Comparison of ENCODE assay signal across 20 cellular contexts in the genomic region with DNA sequence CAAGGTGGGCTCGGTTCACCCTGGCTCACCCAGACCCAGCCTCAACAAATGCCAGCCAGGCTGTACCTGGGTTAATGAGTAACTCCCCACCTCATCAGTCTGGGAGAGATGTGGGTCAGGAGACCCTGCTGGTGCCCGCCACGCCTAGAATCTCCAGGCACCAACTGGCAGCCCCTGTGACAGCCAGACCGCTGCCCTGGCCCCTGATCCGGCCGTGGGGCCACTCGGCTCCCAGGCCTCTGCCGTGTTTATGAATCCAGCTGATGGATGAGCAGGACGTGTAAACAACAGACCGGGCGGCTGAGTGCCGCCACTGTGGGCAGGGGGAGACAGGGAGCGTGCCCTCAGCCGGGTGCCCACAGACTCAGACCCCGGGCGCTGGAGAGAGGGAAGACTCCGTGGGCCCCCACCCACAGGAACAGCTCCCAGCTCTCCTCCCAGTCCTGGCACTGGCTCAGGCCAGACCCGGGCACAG. TPM values are rescaled to one million over a fixed set of nuclear protein-coding genes. Genes with fewer than 3 reads are reported as not detected.
DNase-seq lines count a peak whose midpoint lies in the region; ATAC-seq, FAIRE-seq and TF ChIP-seq lines count a peak whose summit lies in the region.
"Had no signal": no experiment of that assay in that cellular context is flagged by ENCODE, and none has a peak within 500 bp of the region (broad histone marks: within the 10 kb centered on the region; RNA-seq: fewer than 3 reads in every experiment).

No MANE protein-coding gene starts in this region.

- H3K27me3 ChIP-seq in IMR-90 (ENCODE audit: control insufficient read depth, insufficient read depth, low read length) = no peaks in the 10 kb centered on the region; the same call in 1 of the 2 replicates
- peaks cover 0 to 26% of the 10 kb centered on the region in 2 experiments for H3K27me3 ChIP-seq in mesenchymal stem cell (ENCODE audit: control insufficient read depth in 1 of 2, insufficient read depth in 1 of 2, low read length in 2 of 2)
- no peaks in the 10 kb centered on the region for H3K27me3 ChIP-seq in prostate gland (replicated peaks; ENCODE audit: insufficient read depth)
- H3K27me3 ChIP-seq: SJCRH30 had no signal

- H2AK9ac ChIP-seq in IMR-90 (replicated peaks; ENCODE audit: low read depth, low read length, poor library complexity) = peak overlapping the region; percentile 25

- H2BK15ac ChIP-seq in IMR-90 (ENCODE audit: low read depth, low read length) (no peak overlapping the region), mesenchymal stem cell (ENCODE audit: low read depth, poor library complexity, severe bottlenecking) (no peak overlapping the region)

- H3K56ac ChIP-seq in IMR-90 (ENCODE audit: extremely low read depth, insufficient read depth, low read length) = no peak overlapping the region

- BruUV-seq in IMR-90 (replicated peaks; lab: Mats Ljungman, UMichigan) = no TSS peak

- H3K4me3 ChIP-seq in IMR-90 (ENCODE audit: insufficient read depth, low read depth, low read length) (no peak overlapping the region), kidney (ENCODE audit: low read length in 2 of 2) (no peak overlapping the region), mesenchymal stem cell (ENCODE audit: insufficient read depth in 1 of 2, low read depth in 1 of 2, low read length in 2 of 2) (no peak overlapping the region), prostate gland (no peak overlapping the region)
- H3K4me3 ChIP-seq: A549, SJCRH30 had no signal

- H3K18ac ChIP-seq in IMR-90 (ENCODE audit: low read depth, low read length) (no peak overlapping the region), mesenchymal stem cell (ENCODE audit: low read depth in 1 of 2, low read length in 2 of 2) (no peak overlapping the region)

- no peaks in the 10 kb centered on the region for H3K79me1 ChIP-seq in IMR-90 (ENCODE audit: low read depth in 1 of 2, low read length in 2 of 2)
- no peaks in the 10 kb centered on the region for H3K79me1 ChIP-seq in mesenchymal stem cell (replicated peaks; ENCODE audit: low read length, poor library complexity, severe bottlenecking)

- in situ Hi-C loops in IMR-90 (cut with MboI; ENCODE audit: low sequenced_read_pairs) = no loop called here

- dilution Hi-C loops in IMR-90 (cut with HindIII; ENCODE audit: low sequenced_read_pairs, unreplicated experiment) = no loop called here

- FAIRE-seq in kidney (lab: Jason Lieb, UNC) = no peak
- FAIRE-seq: A549, D721Med, GM19239, H54 had no signal

- TF ChIP-seq POLR2A in IMR-90 (IDR thresholded peaks at IDR 0.05; ENCODE audit: low read depth, low read length) = no peak
- TF ChIP-seq POLR2A in prostate gland (IDR thresholded peaks at IDR 0.05) = no peak

- no peak overlapping the region for H2BK12ac ChIP-seq in mesenchymal stem cell (ENCODE audit: low read length in 2 of 2)

- POLR2A ChIA-PET in IMR-90 (lab: Charles Lee; ENCODE audit: unreplicated experiment) = no interaction called here

- H3K14ac ChIP-seq in IMR-90 (replicated peaks; ENCODE audit: low read depth, low read length) = no peak overlapping the region
- H3K14ac ChIP-seq in mesenchymal stem cell (ENCODE audit: low read length in 2 of 2) = no peak overlapping the region

- WGBS in IMR-90 (ENCODE audit: extremely low coverage in 2 of 2, insufficient read length in 1 of 2), 2 experiments = 34% methylated on average over 15 of the region's 18 CpGs; no CpG with 5 or more reads in 1 of the 2 experiments
- WGBS in mesenchymal stem cell = 77% methylated on average over 18 of the region's 18 CpGs
- 72% methylated on average over 8 of the region's 18 CpGs for WGBS in prostate gland

- H3K4me2 ChIP-seq in IMR-90 (ENCODE audit: low read depth, low read length) (no peak overlapping the region), mesenchymal stem cell (ENCODE audit: low read length, poor library complexity, severe bottlenecking) (no peak overlapping the region)
- H3K4me2 ChIP-seq: A549 had no signal

- CTCF ChIA-PET in IMR-90 (lab: Yijun Ruan, JAX) = no interaction called here

- no peak overlapping the region for H4K5ac ChIP-seq in IMR-90 (ENCODE audit: low read depth, low read length)

- H3K36me3 ChIP-seq in IMR-90 (ENCODE audit: control insufficient read depth, insufficient read depth, low read length) = no peaks in the 10 kb centered on the region
- H3K36me3 ChIP-seq in kidney (ENCODE audit: control insufficient read depth in 1 of 2, insufficient read depth in 2 of 2, low read length in 2 of 2) = no peaks in the 10 kb centered on the region
- H3K36me3 ChIP-seq in mesenchymal stem cell (ENCODE audit: control insufficient read depth in 1 of 2, insufficient read depth in 2 of 2, low read depth in 1 of 2, low read length in 2 of 2) = peaks cover 0 to 11% of the 10 kb centered on the region in 2 experiments
- H3K36me3 ChIP-seq in prostate gland = no peaks in the 10 kb centered on the region
- H3K36me3 ChIP-seq: SJCRH30 had no signal

- intact Hi-C loops in IMR-90 (cut with micrococcal nuclease) = no loop called here
- intact Hi-C loops in kidney (cut with DNase I) = no loop called here
- intact Hi-C loops in prostate gland (cut with DNase I) = no loop called here

- H3K9me3 ChIP-seq in IMR-90 (ENCODE audit: control insufficient read depth, insufficient read depth, low read length) = peaks cover 3% of the 10 kb centered on the region
- H3K9me3 ChIP-seq in kidney (ENCODE audit: control insufficient read depth in 1 of 2, low read length in 2 of 2) = no peaks in the 10 kb centered on the region
- H3K9me3 ChIP-seq in mesenchymal stem cell (ENCODE audit: control insufficient read depth, low read length) = peaks cover 4% of the 10 kb centered on the region
- H3K9me3 ChIP-seq in prostate gland = no peaks in the 10 kb centered on the region
- H3K9me3 ChIP-seq: A549, SJCRH30 had no signal

- no peak overlapping the region for H3K9ac ChIP-seq in IMR-90 (ENCODE audit: low read depth, low read length)
- H3K9ac ChIP-seq in kidney (ENCODE audit: low read length in 2 of 2) = peak overlapping the region in 1 of 2 donors; percentile 61
- no peak overlapping the region for H3K9ac ChIP-seq in mesenchymal stem cell (ENCODE audit: low read length)

- no peak overlapping the region for H4K8ac ChIP-seq in IMR-90 (ENCODE audit: low read depth in 2 of 2, low read length in 2 of 2)
- H4K8ac ChIP-seq in mesenchymal stem cell (ENCODE audit: low read length) = peak overlapping the region; percentile 2

- no peak for TF ChIP-seq RAD21 in IMR-90 (IDR thresholded peaks at IDR 0.05; ENCODE audit: low read length)

- H3K4me1 ChIP-seq in IMR-90 (ENCODE audit: control insufficient read depth, insufficient read depth, low read length) (peaks cover 2% of the 10 kb centered on the region; the same call in 1 of the 2 replicates), kidney (ENCODE audit: control insufficient read depth in 1 of 2, insufficient read depth in 1 of 2, low read depth in 1 of 2, low read length in 2 of 2) (peaks cover 0 to 14% of the 10 kb centered on the region in 2 donors), mesenchymal stem cell (ENCODE audit: control insufficient read depth, insufficient read depth, low read depth, low read length) (peaks cover 11% of the 10 kb centered on the region), prostate gland (replicated peaks) (no peaks in the 10 kb centered on the region)
- H3K4me1 ChIP-seq: A549, SJCRH30 had no signal

- no peak overlapping the region for H3K27ac ChIP-seq in IMR-90 (ENCODE audit: insufficient read depth, low read length)
- H3K27ac ChIP-seq in kidney (ENCODE audit: low read depth in 2 of 2, low read length in 2 of 2) = no peak overlapping the region
- H3K27ac ChIP-seq in mesenchymal stem cell (ENCODE audit: low read length, poor library complexity, severe bottlenecking) = no peak overlapping the region
- no peak overlapping the region for H3K27ac ChIP-seq in prostate gland
- H3K27ac ChIP-seq: SJCRH30 had no signal

- H3K23ac ChIP-seq in IMR-90 (ENCODE audit: low read depth, low read length) (no peak overlapping the region), mesenchymal stem cell (ENCODE audit: low read length in 2 of 2) (no peak overlapping the region)

- DNase-seq in IMR-90 (no peak), kidney (peak; percentile 70), mesenchymal stem cell (no peak), renal cortical epithelial cell (ENCODE audit: low read depth) (peak; percentile 57), GM20000 (ENCODE audit: low spot score) (no peak), prostate gland (ENCODE audit: low spot score) (no peak)
- DNase-seq in activated CD4-positive, alpha-beta T cell treated with anti-CD3 and anti-CD28 coated beads, Interleukin-2, amount 50 U/mL, for 48 hours = no peak
- DNase-seq: DMS79; KG1; NCI-H1092; NCI-H1436 treated with DMSO at 0.1 percent for 48 hours; NCI-H1930; NCI-H748 treated with DMSO at 0.1 percent for 48 hours; NK-92 treated with Interleukin-12 subunit alpha and Interleukin-12 subunit beta, amount 100 ng/mL, for 24 hours; SJCRH30 had no signal

- H4K91ac ChIP-seq in IMR-90 (ENCODE audit: insufficient read depth, low read depth, low read length) (no peak overlapping the region), mesenchymal stem cell (ENCODE audit: low read length) (no peak overlapping the region)

- no peak overlapping the region for H2AK5ac ChIP-seq in IMR-90 (ENCODE audit: low read depth, low read length)
- peak overlapping the region; percentile 65 for H2AK5ac ChIP-seq in mesenchymal stem cell (ENCODE audit: low read length, severe bottlenecking)

- H2BK5ac ChIP-seq in IMR-90 (ENCODE audit: low read depth, low read length, poor library complexity, severe bottlenecking) = no peak overlapping the region
- H2BK5ac ChIP-seq in mesenchymal stem cell (ENCODE audit: low read depth, low read length, poor library complexity, severe bottlenecking) = no peak overlapping the region

- TF ChIP-seq CTCF in IMR-90 (conservative IDR thresholded peaks at IDR 0.05; ENCODE audit: low read depth, low read length) = no peak
- TF ChIP-seq CTCF in kidney (IDR thresholded peaks at IDR 0.05; ENCODE audit: borderline replicate concordance, extremely low read depth, insufficient read depth) = no peak
- no peak for TF ChIP-seq CTCF in GM20000 (IDR thresholded peaks at IDR 0.05; ENCODE audit: extremely low read depth, missing control alignments)
- TF ChIP-seq CTCF in prostate gland (IDR thresholded peaks at IDR 0.05) = no peak

- no peak overlapping the region for H2BK20ac ChIP-seq in IMR-90 (ENCODE audit: low read depth, low read length)

- H4K20me1 ChIP-seq in IMR-90 (ENCODE audit: insufficient read depth, low read length) = no peaks in the 10 kb centered on the region

- H2AFZ ChIP-seq in IMR-90 (replicated peaks; ENCODE audit: low read length, poor library complexity) (peak overlapping the region; percentile 49), mesenchymal stem cell (ENCODE audit: low read depth, low read length) (no peak overlapping the region)

- no peaks in the 10 kb centered on the region for H3K9me1 ChIP-seq in IMR-90 (ENCODE audit: insufficient read depth, low read length)

- H3K4ac ChIP-seq in IMR-90 (ENCODE audit: low read depth, low read length) (no peak overlapping the region), mesenchymal stem cell (ENCODE audit: low read depth in 1 of 2, low read length in 2 of 2) (no peak overlapping the region)

- H2BK120ac ChIP-seq in IMR-90 (ENCODE audit: low read depth, low read length) (no peak overlapping the region), mesenchymal stem cell (ENCODE audit: low read depth, low read length) (no peak overlapping the region)

- ATAC-seq in IMR-90 (ENCODE audit: low read depth) = no peak; the same call in 1 of the 2 replicates
- ATAC-seq in HG03432 (IDR thresholded peaks at IDR 0.05; ENCODE audit: unreplicated experiment) = no peak
- ATAC-seq: A549 had no signal

RNA-seq across cellular contexts. Expression of gene PDGFA, which starts 34.0 kb away (rescaled TPM):
- total RNA-seq in IMR-90 (2012; rRNA removed) (3.8 and 4.7 TPM in 2 replicates), kidney (53.0 TPM), renal cortical epithelial cell (33.5 and 54.3 TPM in 2 replicates), prostate gland (10 to 100 TPM; 40.4 to 75.0 TPM)
- polyA plus RNA-seq in IMR-90 (2012; rRNA removed) (3.3 and 4.7 TPM in 2 replicates), kidney (ENCODE audit: insufficient read depth, low read depth, low replicate concordance) (14.1 TPM)
- polyA plus RNA-seq in IMR-90 (2012; cell fraction: cytosol; rRNA removed) = 2.9 and 3.2 TPM in 2 replicates
- 9.1 and 10.4 TPM in 2 replicates for polyA plus RNA-seq in IMR-90 (2012; cell fraction: nucleus; rRNA removed; ENCODE audit: low replicate concordance)
- polyA plus RNA-seq in mesenchymal stem cell (2013, experiment 1 of 2) = 23.5 TPM
- polyA plus RNA-seq in mesenchymal stem cell (2013, experiment 2 of 2) = 22.9 TPM

Comparison
In these comparisons a context has a peak if more than half of its experiments do, and no peak if none do; other contexts are left out.
1. DNase-seq: peak in kidney (single experiment) and renal cortical epithelial cell (single experiment); none in IMR-90 (single experiment), mesenchymal stem cell (single experiment), activated CD4-positive, alpha-beta T cell treated with anti-CD3 and anti-CD28 coated beads, Interleukin-2, amount 50 U/mL, for 48 hours (0 of 2), GM20000 (single experiment) and prostate gland (single experiment).